Comparison of ENCODE assay signal across 25 cellular contexts in genomic region chr4:93018243-93018642, GRCh38.
DNase-seq lines count a peak whose midpoint lies in the region; ATAC-seq, FAIRE-seq and TF ChIP-seq lines count a peak whose summit lies in the region.
"Had no signal": no experiment of that assay in that cellular context is flagged by ENCODE, and none has a peak within 500 bp of the region (broad histone marks: within the 10 kb centered on the region; RNA-seq: fewer than 3 reads in every experiment).

No MANE protein-coding gene starts in this region.

- H3K9ac ChIP-seq in SK-N-SH (no peak overlapping the region), PC-3 (ENCODE audit: low read length) (no peak overlapping the region), HepG2 (ENCODE audit: insufficient read depth, low read depth, low read length) (no peak overlapping the region)
- H3K9ac ChIP-seq: BLaER1 had no signal

- CTCF ChIA-PET in SK-N-SH (lab: Yijun Ruan, JAX) (no interaction called here), PC-3 (lab: Charles Lee) (no interaction called here), HepG2 (lab: Yijun Ruan, JAX; ENCODE audit: low intra/inter-chr PET ratio, low total read pairs) (no interaction called here)

- H3K4me1 ChIP-seq in SK-N-SH (ENCODE audit: control insufficient read depth in 1 of 2, insufficient read depth in 2 of 2, low read depth in 1 of 2, low read length in 1 of 2) (no peaks in the 10 kb centered on the region), PC-3 (ENCODE audit: insufficient read depth, low read length) (no peaks in the 10 kb centered on the region), HepG2 (ENCODE audit: insufficient read depth, low read length) (no peaks in the 10 kb centered on the region)
- H3K4me1 ChIP-seq: SJCRH30 had no signal

- no peaks in the 10 kb centered on the region for H3K27me3 ChIP-seq in SK-N-SH (ENCODE audit: insufficient read depth)
- no peaks in the 10 kb centered on the region for H3K27me3 ChIP-seq in PC-3 (ENCODE audit: low read length)
- H3K27me3 ChIP-seq in kidney epithelial cell (ENCODE audit: control insufficient read depth, insufficient read depth, low read length), result no peaks in the 10 kb centered on the region
- no peaks in the 10 kb centered on the region; a peak in 1 of 5 replicates for H3K27me3 ChIP-seq in HepG2 (ENCODE audit: control insufficient read depth in 1 of 2, insufficient read depth in 2 of 2, low read length in 2 of 2)
- H3K27me3 ChIP-seq: BLaER1, SJCRH30 had no signal

- H3K9me3 Mint-ChIP-seq in activated naive CD8-positive, alpha-beta T cell treated with anti-CD3 and anti-CD28 coated beads, Interleukin-2, amount 50 U/mL, for 24 hours, result no peaks in the 10 kb centered on the region

- BruUV-seq in PC-3 (replicated peaks; lab: Mats Ljungman, UMichigan) (no TSS peak), HepG2 (replicated peaks; lab: Mats Ljungman, UMichigan) (no TSS peak)

- no peak overlapping the region for H2AFZ ChIP-seq in SK-N-SH (ENCODE audit: low read depth)
- H2AFZ ChIP-seq in PC-3 (ENCODE audit: low read length), result peak overlapping the region; percentile 4; the same call in 1 of the 2 replicates
- no peak overlapping the region for H2AFZ ChIP-seq in HepG2 (ENCODE audit: low read length)

- H3K27ac ChIP-seq in SK-N-SH (ENCODE audit: low read depth in 2 of 2, low read length in 1 of 2) (no peak overlapping the region), PC-3 (ENCODE audit: low read length) (no peak overlapping the region), HepG2 (ENCODE audit: extremely low read length, insufficient read depth, low read length) (no peak overlapping the region)
- H3K27ac ChIP-seq: BLaER1, SJCRH30 had no signal

- POLR2A ChIA-PET in SK-N-SH (lab: Yijun Ruan, JAX) (no interaction called here), PC-3 (lab: Charles Lee; ENCODE audit: unreplicated experiment) (interaction anchor here (0.6 kb wide), 1 partner anchor 11 kb away, joined by 11 read pairs; no protein-coding TSS in a partner anchor), HepG2 (lab: Yijun Ruan, JAX) (no interaction called here)

- no peaks in the 10 kb centered on the region for H3K9me2 ChIP-seq in SK-N-SH
- H3K9me2 ChIP-seq in PC-3 (replicated peaks; ENCODE audit: low read length), result no peaks in the 10 kb centered on the region

- no peaks in the 10 kb centered on the region for H3K36me3 Mint-ChIP-seq in activated naive CD8-positive, alpha-beta T cell treated with anti-CD3 and anti-CD28 coated beads, Interleukin-2, amount 50 U/mL, for 24 hours (ENCODE audit: low read depth)
- H3K36me3 Mint-ChIP-seq: CD4-positive, CD25-positive, alpha-beta regulatory T cell; T-cell had no signal

- H3K27me3 Mint-ChIP-seq in activated naive CD8-positive, alpha-beta T cell treated with anti-CD3 and anti-CD28 coated beads, Interleukin-2, amount 50 U/mL, for 24 hours, result no peaks in the 10 kb centered on the region
- H3K27me3 Mint-ChIP-seq: CD4-positive, CD25-positive, alpha-beta regulatory T cell; T-cell had no signal

- H3F3A ChIP-seq in SK-N-SH (replicated peaks; ENCODE audit: insufficient read depth), result no peaks in the 10 kb centered on the region
- H3F3A ChIP-seq in PC-3 (ENCODE audit: low read length, unreplicated experiment), result no peaks in the 10 kb centered on the region

- intact Hi-C loops in PC-3 (cut with micrococcal nuclease) (no loop called here), HepG2 (cut with micrococcal nuclease; ENCODE audit: unreplicated experiment) (no loop called here)

- in situ Hi-C loops in HepG2 (cut with HindIII; ENCODE audit: extremely low pct_ligation_motif_present, low pct_unique_long_range_greater_than_20kb), result no loop called here

- H4K20me1 ChIP-seq in SK-N-SH (ENCODE audit: insufficient read depth), result no peaks in the 10 kb centered on the region
- H4K20me1 ChIP-seq in PC-3 (ENCODE audit: low read length), result no peaks in the 10 kb centered on the region
- H4K20me1 ChIP-seq in HepG2 (ENCODE audit: insufficient read depth, low read length), result no peaks in the 10 kb centered on the region
- H4K20me1 ChIP-seq: BLaER1 had no signal

- H3K79me2 ChIP-seq in SK-N-SH (ENCODE audit: insufficient read depth) (no peaks in the 10 kb centered on the region), PC-3 (ENCODE audit: low read length) (no peaks in the 10 kb centered on the region), HepG2 (ENCODE audit: insufficient read depth, low read length) (no peaks in the 10 kb centered on the region)

- H3K4me3 Mint-ChIP-seq in activated naive CD8-positive, alpha-beta T cell treated with anti-CD3 and anti-CD28 coated beads, Interleukin-2, amount 50 U/mL, for 24 hours, result no peak overlapping the region
- H3K4me3 Mint-ChIP-seq: CD4-positive, CD25-positive, alpha-beta regulatory T cell; T-cell had no signal

- H3K4me1 Mint-ChIP-seq in activated naive CD8-positive, alpha-beta T cell treated with anti-CD3 and anti-CD28 coated beads, Interleukin-2, amount 50 U/mL, for 24 hours, result no peaks in the 10 kb centered on the region
- H3K4me1 Mint-ChIP-seq: CD4-positive, CD25-positive, alpha-beta regulatory T cell; T-cell had no signal

- TF ChIP-seq POLR2A in HepG2 (IDR thresholded peaks at IDR 0.05; ENCODE audit: insufficient read depth in 1 of 2, low read depth in 2 of 2, low read length in 2 of 2), result no peak

- FAIRE-seq in HepG2 (lab: Jason Lieb, UNC), result no peak
- FAIRE-seq: D721Med, GM12878, H54 had no signal

- 46% methylated on average over 2 of the region's 2 CpGs for WGBS in SK-N-SH (ENCODE audit: low lambda C conversion rate)
- WGBS in HepG2 (ENCODE audit: low lambda C conversion rate), result 0% methylated on average over 2 of the region's 2 CpGs

- TF ChIP-seq EP300 in SK-N-SH (IDR thresholded peaks at IDR 0.05; ENCODE audit: borderline replicate concordance in 1 of 2, low read depth in 1 of 2, low read length in 1 of 2) (no peak), HepG2 (IDR thresholded peaks at IDR 0.05; ENCODE audit: low read depth in 2 of 2, low read length in 2 of 2) (no peak), HepG2 (CRISPR knock-in tag; IDR thresholded peaks at IDR 0.05; ENCODE audit: borderline replicate concordance) (no peak)

- H3K4me3 ChIP-seq in SK-N-SH (ENCODE audit: low read depth in 2 of 2, low read length in 1 of 2) (no peak overlapping the region), PC-3 (ENCODE audit: low read length) (no peak overlapping the region), kidney epithelial cell (ENCODE audit: low read depth, low read length) (no peak overlapping the region), HepG2 (replicated peaks in 1 of 3; ENCODE audit: insufficient read depth in 1 of 3, low read depth in 2 of 3, low read length in 3 of 3) (no peak overlapping the region)
- H3K4me3 ChIP-seq: BLaER1, GM12878, SJCRH30 had no signal

- DNase-seq in SK-N-SH, result no peak
- DNase-seq in PC-3, result peak; percentile 4
- DNase-seq in kidney epithelial cell (ENCODE audit: low read depth), result peak; percentile 5
- no peak for DNase-seq in activated naive CD8-positive, alpha-beta T cell treated with anti-CD3 and anti-CD28 coated beads, Interleukin-2, amount 50 U/mL, for 24 hours
- no peak for DNase-seq in GM19240 (ENCODE audit: insufficient read length, low spot score)
- DNase-seq in HepG2 (ENCODE audit: low spot score), result no peak
- DNase-seq: CD4-positive, CD25-positive, alpha-beta regulatory T cell; EL; GDM1; Kasumi-1; MV-4-11; NCI-H1105; NCI-H1436 treated with DMSO at 0.1 percent for 48 hours; NCI-H187 treated with DMSO at 0.1 percent for 48 hours; NCI-H2171 treated with DMSO at 0.1 percent for 48 hours; NCI-H345; NCI-H510A treated with DMSO at 0.1 percent for 48 hours; SJCRH30; T-cell had no signal

- ATAC-seq in SK-N-SH treated with all-trans-retinoic acid at 6 μM for 48 hours (no peak; the same call in 2 of the 3 replicates), PC-3 (no peak; the same call in 1 of the 2 replicates), HG02759 (IDR thresholded peaks at IDR 0.05; ENCODE audit: unreplicated experiment) (no peak), HepG2 (no peak)
- no peak for ATAC-seq in activated naive CD8-positive, alpha-beta T cell treated with anti-CD3 and anti-CD28 coated beads, Interleukin-2, amount 50 U/mL, for 24 hours
- ATAC-seq: GM12878, T-cell had no signal

- no peak overlapping the region for H3K27ac Mint-ChIP-seq in activated naive CD8-positive, alpha-beta T cell treated with anti-CD3 and anti-CD28 coated beads, Interleukin-2, amount 50 U/mL, for 24 hours
- H3K27ac Mint-ChIP-seq: CD4-positive, CD25-positive, alpha-beta regulatory T cell; T-cell had no signal

- no peaks in the 10 kb centered on the region for H3K9me3 ChIP-seq in SK-N-SH
- no peaks in the 10 kb centered on the region for H3K9me3 ChIP-seq in PC-3 (ENCODE audit: low read length)
- H3K9me3 ChIP-seq in HepG2 (ENCODE audit: low read length), result no peaks in the 10 kb centered on the region
- H3K9me3 ChIP-seq: BLaER1, SJCRH30 had no signal

- H3K36me3 ChIP-seq in SK-N-SH (replicated peaks in 1 of 2; ENCODE audit: control insufficient read depth in 1 of 2, insufficient read depth in 2 of 2, low read length in 1 of 2), result no peaks in the 10 kb centered on the region
- no peaks in the 10 kb centered on the region for H3K36me3 ChIP-seq in PC-3 (ENCODE audit: low read depth, low read length)
- H3K36me3 ChIP-seq in kidney epithelial cell (ENCODE audit: control insufficient read depth, insufficient read depth, low read length), result no peaks in the 10 kb centered on the region
- no peaks in the 10 kb centered on the region for H3K36me3 ChIP-seq in HepG2 (replicated peaks in 1 of 2; ENCODE audit: control insufficient read depth in 1 of 2, insufficient read depth in 2 of 2, low read length in 2 of 2)
- H3K36me3 ChIP-seq: BLaER1, SJCRH30 had no signal

- TF ChIP-seq CTCF in SK-N-SH (IDR thresholded peaks at IDR 0.05) (no peak), PC-3 (conservative IDR thresholded peaks at IDR 0.05; ENCODE audit: low read depth, low read length) (no peak), kidney epithelial cell (IDR thresholded peaks at IDR 0.05; ENCODE audit: insufficient read depth, low read length, poor library complexity, severe bottlenecking) (no peak), HepG2 (CRISPR knock-in tag; IDR thresholded peaks at IDR 0.05) (no peak)

- H3K4me2 ChIP-seq in SK-N-SH (no peak overlapping the region), PC-3 (ENCODE audit: low read length) (no peak overlapping the region), HepG2 (ENCODE audit: low read depth, low read length) (no peak overlapping the region)
- H3K4me2 ChIP-seq: BLaER1 had no signal

- TF ChIP-seq RAD21 in SK-N-SH (IDR thresholded peaks at IDR 0.05; ENCODE audit: low read length) (no peak), HepG2 (CRISPR knock-in tag; IDR thresholded peaks at IDR 0.05) (no peak)

TF ChIP-seq in SK-N-SH treated with all-trans-retinoic acid at 6 μM for 48 hours, 23 proteins besides CTCF, POLR2A, EP300 and RAD21:
- TF ChIP-seq TOX (CRISPR knock-in tag; IDR thresholded peaks at IDR 0.05; ENCODE audit: borderline replicate concordance), result peak; percentile 76
- TF ChIP-seq ZC3H10 (CRISPR knock-in tag; IDR thresholded peaks at IDR 0.05), result no peak

TF ChIP-seq in SK-N-SH, 30 proteins besides CTCF, POLR2A, EP300 and RAD21:
- TF ChIP-seq TEAD4 (IDR thresholded peaks at IDR 0.05; ENCODE audit: borderline replicate concordance, insufficient read depth) (no peak), SIN3A (IDR thresholded peaks at IDR 0.05; ENCODE audit: borderline replicate concordance, low read depth, low read length) (no peak)

TF ChIP-seq in HepG2, 621 proteins besides CTCF, POLR2A, EP300 and RAD21 (continues in another document):
- TF ChIP-seq TARDBP (CRISPR knock-in tag; IDR thresholded peaks at IDR 0.05), result no peak
- TF ChIP-seq SIN3B (IDR thresholded peaks at IDR 0.05; ENCODE audit: low read length), result no peak
- no peak for TF ChIP-seq ZNF878 (CRISPR knock-in tag; IDR thresholded peaks at IDR 0.05)

Comparison
In these comparisons a context has a peak if more than half of its experiments do, and no peak if none do; other contexts are left out.
1. DNase-seq: peak in PC-3 (single experiment) and kidney epithelial cell (single experiment); none in SK-N-SH (single experiment), activated naive CD8-positive, alpha-beta T cell treated with anti-CD3 and anti-CD28 coated beads, Interleukin-2, amount 50 U/mL, for 24 hours (single experiment), GM19240 (single experiment) and HepG2 (single experiment).